Comparison of ENCODE assay signal across 13 cellular contexts in genomic region chr17:79220201-79220714, GRCh38.
A peak's percentile ranks its signal among the peaks of the same experiment; 100 is the strongest.
DNase-seq lines count a peak whose midpoint lies in the region; ATAC-seq, FAIRE-seq and TF ChIP-seq lines count a peak whose summit lies in the region.
"Had no signal": no experiment of that assay in that cellular context is flagged by ENCODE, and none has a peak within 500 bp of the region (broad histone marks: within the 10 kb centered on the region; RNA-seq: fewer than 3 reads in every experiment).

No MANE protein-coding gene starts in this region.

- H3K23me2 ChIP-seq in H1 (ENCODE audit: low read depth, low read length), result peaks cover 7% of the 10 kb centered on the region; the same call in 1 of the 2 replicates

- H3K23ac ChIP-seq in IMR-90 (ENCODE audit: low read depth, low read length) (no peak overlapping the region), H1 (ENCODE audit: insufficient read length) (no peak overlapping the region)

- H2AFZ ChIP-seq in IMR-90 (replicated peaks; ENCODE audit: low read length, poor library complexity) (peak overlapping the region; percentile 43), H1 (ENCODE audit: low read length) (peak overlapping the region; percentile 72; the same call in 1 of the 2 replicates), neural cell (ENCODE audit: low read depth, low read length) (no peak overlapping the region)

- H3K4me2 ChIP-seq in IMR-90 (ENCODE audit: low read depth, low read length) (no peak overlapping the region), H1 (ENCODE audit: insufficient read depth in 1 of 2, low read depth in 2 of 2, low read length in 2 of 2) (peak overlapping the region; percentile 97 to 98), neural cell (ENCODE audit: low read length) (no peak overlapping the region)

- H2BK20ac ChIP-seq in IMR-90 (ENCODE audit: low read depth, low read length), result no peak overlapping the region
- no peak overlapping the region for H2BK20ac ChIP-seq in H1 (ENCODE audit: low read length)

- in situ Hi-C loops in IMR-90 (cut with MboI; ENCODE audit: low sequenced_read_pairs), result no loop called here

- TF ChIP-seq EP300 in H1 (IDR thresholded peaks at IDR 0.05; ENCODE audit: borderline replicate concordance in 1 of 2, low read depth in 2 of 2, low read length in 2 of 2) (no peak), neural cell (conservative IDR thresholded peaks at IDR 0.05; ENCODE audit: poor library complexity, severe bottlenecking) (no peak)

- no peak overlapping the region for H3K9ac ChIP-seq in IMR-90 (ENCODE audit: low read depth, low read length)
- peak overlapping the region in 1 of 4 experiments; percentile 34; a peak in 1 of 7 replicates for H3K9ac ChIP-seq in H1 (replicated peaks in 1 of 4; ENCODE audit: extremely low read depth in 1 of 4, low read depth in 3 of 4, low read length in 3 of 4)
- peak overlapping the region; percentile 13 for H3K9ac ChIP-seq in neural cell (ENCODE audit: low read length)

- no peaks in the 10 kb centered on the region for H3F3A ChIP-seq in neural cell (ENCODE audit: insufficient read depth, low read length, poor library complexity, severe bottlenecking)

- no peaks in the 10 kb centered on the region for H3K9me2 ChIP-seq in neural cell (ENCODE audit: insufficient read depth, low read length)

- H4K8ac ChIP-seq in IMR-90 (ENCODE audit: low read depth in 2 of 2, low read length in 2 of 2) (no peak overlapping the region), H1 (ENCODE audit: extremely low read depth, insufficient read depth, low read length) (no peak overlapping the region; the same call in 1 of the 2 replicates)

- FAIRE-seq in H1 (lab: Jason Lieb, UNC), result no peak
- FAIRE-seq: A204.1 had no signal

- no peak overlapping the region for H4K5ac ChIP-seq in IMR-90 (ENCODE audit: low read depth, low read length)
- peak overlapping the region; percentile 22 for H4K5ac ChIP-seq in H1 (ENCODE audit: insufficient read length, low read depth, low read length)

- H2BK15ac ChIP-seq in IMR-90 (ENCODE audit: low read depth, low read length) (no peak overlapping the region), H1 (ENCODE audit: low read length) (peak overlapping the region; percentile 95; the same call in 1 of the 2 replicates)

- H3K4me3 ChIP-seq in IMR-90 (ENCODE audit: insufficient read depth, low read depth, low read length), result no peak overlapping the region
- H3K4me3 ChIP-seq in H1 (ENCODE audit: extremely low read depth in 1 of 4, insufficient read depth in 2 of 4, low read depth in 3 of 4, low read length in 4 of 4), result peak overlapping the region; percentile 35 to 61 (median 49)
- peak overlapping the region; percentile 49 for H3K4me3 ChIP-seq in neural cell (ENCODE audit: low read length)
- H3K4me3 ChIP-seq: heart left ventricle, upper lobe of left lung had no signal

- no peaks in the 10 kb centered on the region for H3K9me3 ChIP-seq in IMR-90 (ENCODE audit: control insufficient read depth, insufficient read depth, low read length)
- H3K9me3 ChIP-seq in H1 (ENCODE audit: insufficient read depth in 2 of 2, low read depth in 1 of 2, low read length in 1 of 2), result no peaks in the 10 kb centered on the region
- H3K9me3 ChIP-seq in neural cell (ENCODE audit: low read length), result no peaks in the 10 kb centered on the region
- H3K9me3 ChIP-seq: heart left ventricle, upper lobe of left lung had no signal

- BruUV-seq in IMR-90 (replicated peaks; lab: Mats Ljungman, UMichigan), result no TSS peak

- dilution Hi-C loops in IMR-90 (cut with HindIII; ENCODE audit: low sequenced_read_pairs, unreplicated experiment), result no loop called here

- no peaks in the 10 kb centered on the region for H3K36me3 ChIP-seq in IMR-90 (ENCODE audit: control insufficient read depth, insufficient read depth, low read length)
- no peaks in the 10 kb centered on the region for H3K36me3 ChIP-seq in H1 (ENCODE audit: control insufficient read depth in 2 of 4, insufficient read depth in 4 of 4, low read length in 3 of 4)
- no peaks in the 10 kb centered on the region for H3K36me3 ChIP-seq in neural cell (ENCODE audit: insufficient read depth, low read length)
- H3K36me3 ChIP-seq: heart left ventricle, upper lobe of left lung had no signal

- ATAC-seq in IMR-90 (ENCODE audit: low read depth) (peak; percentile 37; the same call in 1 of the 2 replicates), HG03565 (IDR thresholded peaks at IDR 0.05; ENCODE audit: unreplicated experiment) (no peak), GM19395 (IDR thresholded peaks at IDR 0.05; ENCODE audit: unreplicated experiment) (no peak)
- ATAC-seq: heart left ventricle had no signal

- H3K4me1 ChIP-seq in IMR-90 (ENCODE audit: control insufficient read depth, insufficient read depth, low read length) (no peaks in the 10 kb centered on the region), H1 (replicated peaks in 1 of 4; ENCODE audit: control insufficient read depth in 3 of 4, insufficient read depth in 4 of 4, low read length in 3 of 4) (peaks cover 0 to 32% (median 16%) of the 10 kb centered on the region in 4 experiments; a peak in 5 of 7 replicates)

- H2AK5ac ChIP-seq in IMR-90 (ENCODE audit: low read depth, low read length) (no peak overlapping the region), H1 (ENCODE audit: low read depth, low read length) (no peak overlapping the region; the same call in 1 of the 2 replicates)

- no peaks in the 10 kb centered on the region for H3K79me1 ChIP-seq in IMR-90 (ENCODE audit: low read depth in 1 of 2, low read length in 2 of 2)
- no peaks in the 10 kb centered on the region; the same call in 1 of the 2 replicates for H3K79me1 ChIP-seq in H1 (ENCODE audit: low read depth, low read length)

- WGBS in IMR-90 (ENCODE audit: extremely low coverage in 2 of 2, insufficient read length in 1 of 2), 2 experiments, result 0% methylated on average over 9 of the region's 23 CpGs; no CpG with 5 or more reads in 1 of the 2 experiments
- WGBS in H1 (ENCODE audit: extremely low coverage in 1 of 2, insufficient coverage in 1 of 2, insufficient read length in 1 of 2, insufficient replicate concordance in 2 of 2, low coverage in 1 of 2, low lambda C conversion rate in 2 of 2, missing lambda C conversion rate in 1 of 2), 2 experiments, result 10% methylated on average over 16 of the region's 23 CpGs; no CpG with 5 or more reads in 1 of the 2 experiments

- peak; percentile 12 for DNase-seq in NCI-H748 (lab: John Stamatoyannopoulos, UW; ENCODE audit: unreplicated experiment)
- DNase-seq in NCI-H748 treated with DMSO at 0.1 percent for 48 hours (lab: John Stamatoyannopoulos, UW), result no peak
- no peak for DNase-seq in IMR-90
- no peak for DNase-seq in H1 (ENCODE audit: low read depth in 1 of 2, low spot score in 2 of 2)
- no peak for DNase-seq in NCI-H524 treated with DMSO at 0.1 percent for 48 hours (lab: John Stamatoyannopoulos, UW)
- DNase-seq: amygdala, midbrain, upper lobe of left lung had no signal

- H3K56ac ChIP-seq in IMR-90 (ENCODE audit: extremely low read depth, insufficient read depth, low read length) (no peak overlapping the region), H1 (replicated peaks; ENCODE audit: insufficient read length, low read depth, low read length) (no peak overlapping the region)

- H2BK5ac ChIP-seq in IMR-90 (ENCODE audit: low read depth, low read length, poor library complexity, severe bottlenecking), result no peak overlapping the region
- H2BK5ac ChIP-seq in H1 (ENCODE audit: low read depth, low read length), result peak overlapping the region; percentile 84; the same call in 1 of the 2 replicates

- CTCF ChIA-PET in IMR-90 (lab: Yijun Ruan, JAX) (no interaction called here), H1 (lab: Charles Lee; ENCODE audit: partially characterized antibody) (interaction anchor here (0.8 to 2.0 kb wide), 7 partner anchors 10 to 168 kb away, joined by 3 to 7 read pairs (median 4); no protein-coding TSS in a partner anchor)

- H3K14ac ChIP-seq in IMR-90 (replicated peaks; ENCODE audit: low read depth, low read length), result no peak overlapping the region
- H3K14ac ChIP-seq in H1 (ENCODE audit: insufficient read length), result no peak overlapping the region

- no peak overlapping the region for H3K18ac ChIP-seq in IMR-90 (ENCODE audit: low read depth, low read length)
- peak overlapping the region; percentile 44 for H3K18ac ChIP-seq in H1 (ENCODE audit: extremely low read depth, low read length)

- H3K79me2 ChIP-seq in H1 (ENCODE audit: control insufficient read depth in 1 of 2, insufficient read depth in 2 of 2, low read length in 2 of 2) (no peaks in the 10 kb centered on the region), neural cell (replicated peaks; ENCODE audit: insufficient read depth, low read length) (no peaks in the 10 kb centered on the region)

- intact Hi-C loops in IMR-90 (cut with micrococcal nuclease), result no loop called here

- no peak overlapping the region for H2BK120ac ChIP-seq in IMR-90 (ENCODE audit: low read depth, low read length)
- H2BK120ac ChIP-seq in H1 (replicated peaks; ENCODE audit: low read depth, low read length), result peak overlapping the region; percentile 52

- H4K20me1 ChIP-seq in IMR-90 (ENCODE audit: insufficient read depth, low read length), result no peaks in the 10 kb centered on the region
- H4K20me1 ChIP-seq in H1 (replicated peaks in 1 of 2; ENCODE audit: control insufficient read depth in 1 of 2, insufficient read depth in 2 of 2, low read length in 2 of 2), result no peaks in the 10 kb centered on the region
- H4K20me1 ChIP-seq in neural cell (ENCODE audit: insufficient read depth), result no peaks in the 10 kb centered on the region

- no peak overlapping the region for H2AK9ac ChIP-seq in IMR-90 (replicated peaks; ENCODE audit: low read depth, low read length, poor library complexity)

- no peak for TF ChIP-seq POLR2A in IMR-90 (IDR thresholded peaks at IDR 0.05; ENCODE audit: low read depth, low read length)
- TF ChIP-seq POLR2A in H1 (IDR thresholded peaks at IDR 0.05; ENCODE audit: control extremely low read depth in 1 of 2, low read depth in 2 of 2, low read length in 2 of 2), result no peak

- no peak overlapping the region for H4K91ac ChIP-seq in IMR-90 (ENCODE audit: insufficient read depth, low read depth, low read length)
- H4K91ac ChIP-seq in H1 (replicated peaks; ENCODE audit: insufficient read length, low read length), result peak overlapping the region; percentile 92

- TF ChIP-seq CTCF in IMR-90 (conservative IDR thresholded peaks at IDR 0.05; ENCODE audit: low read depth, low read length), result no peak
- no peak for TF ChIP-seq CTCF in H1 (IDR thresholded peaks at IDR 0.05; ENCODE audit: control extremely low read depth in 1 of 3, insufficient read depth in 1 of 3, low read depth in 1 of 3, low read length in 3 of 3)
- no peak for TF ChIP-seq CTCF in neural cell (IDR thresholded peaks at IDR 0.05; ENCODE audit: poor library complexity, severe bottlenecking)

- TF ChIP-seq RAD21 in IMR-90 (IDR thresholded peaks at IDR 0.05; ENCODE audit: low read length) (no peak), H1 (IDR thresholded peaks at IDR 0.05 in 1 of 2, conservative IDR thresholded peaks at IDR 0.05 in 1 of 2; ENCODE audit: low read depth in 2 of 2, low read length in 2 of 2) (no peak), neural cell (conservative IDR thresholded peaks at IDR 0.05) (no peak)

- POLR2A ChIA-PET in IMR-90 (lab: Charles Lee; ENCODE audit: unreplicated experiment), result no interaction called here
- POLR2A ChIA-PET in H1 (lab: Charles Lee; ENCODE audit: partially characterized antibody), result interaction anchor here (1.0 to 1.1 kb wide), 2 partner anchors 18 to 51 kb away, joined by 3 read pairs; no protein-coding TSS in a partner anchor

- no peaks in the 10 kb centered on the region for H3K9me1 ChIP-seq in IMR-90 (ENCODE audit: insufficient read depth, low read length)

- no peak overlapping the region for H3K4ac ChIP-seq in IMR-90 (ENCODE audit: low read depth, low read length)
- H3K4ac ChIP-seq in H1 (replicated peaks; ENCODE audit: insufficient read length, low read depth, low read length), result peak overlapping the region; percentile 86

- H3K27me3 ChIP-seq in IMR-90 (ENCODE audit: control insufficient read depth, insufficient read depth, low read length) (peaks cover 53% of the 10 kb centered on the region), H1 (replicated peaks in 1 of 4; ENCODE audit: control insufficient read depth in 3 of 4, extremely low read depth in 1 of 4, insufficient read depth in 3 of 4, low read length in 3 of 4) (no peaks in the 10 kb centered on the region; a peak in 1 of 7 replicates), neural cell (ENCODE audit: insufficient read depth, low read depth, low read length) (no peaks in the 10 kb centered on the region)

- H3K27ac ChIP-seq in IMR-90 (ENCODE audit: insufficient read depth, low read length) (no peak overlapping the region), H1 (ENCODE audit: low read depth, low read length) (no peak overlapping the region), neural cell (ENCODE audit: low read length) (no peak overlapping the region)
- H3K27ac ChIP-seq: heart left ventricle, upper lobe of left lung had no signal

- H2BK12ac ChIP-seq in H1 (ENCODE audit: low read depth, low read length), result peak overlapping the region; percentile 55; the same call in 1 of the 2 replicates

Comparison
In these comparisons a context has a peak if more than half of its experiments do, and no peak if none do; other contexts are left out.
1. H3K4me2 ChIP-seq: peak in H1 (2 of 2); none in IMR-90 (single experiment) and neural cell (single experiment).